Comparison of ENCODE assay signal across 15 cellular contexts in genomic region chr4:26462874-26463273, GRCh38. TPM values are rescaled to one million over a fixed set of nuclear protein-coding genes. Genes with fewer than 3 reads are reported as not detected.
DNase-seq lines count a peak whose midpoint lies in the region; ATAC-seq and TF ChIP-seq lines count a peak whose summit lies in the region.
"Had no signal": no experiment of that assay in that cellular context is flagged by ENCODE, and none has a peak within 500 bp of the region (broad histone marks: within the 10 kb centered on the region; RNA-seq: fewer than 3 reads in every experiment).

No MANE protein-coding gene starts in this region.

- no peaks in the 10 kb centered on the region for H3K36me3 Mint-ChIP-seq in natural killer cell treated with Interleukin-12 subunit alpha and Interleukin-12 subunit beta and Interleukin-15 and Interleukin-18, amount 100 ng/mL, for 72 hours
- H3K36me3 Mint-ChIP-seq in HFFc6 (ENCODE audit: low read depth): no peaks in the 10 kb centered on the region
- H3K36me3 Mint-ChIP-seq: CD4-positive, alpha-beta memory T cell had no signal

- no peak overlapping the region for H3K27ac Mint-ChIP-seq in natural killer cell treated with Interleukin-12 subunit alpha and Interleukin-12 subunit beta and Interleukin-15 and Interleukin-18, amount 100 ng/mL, for 72 hours
- no peak overlapping the region for H3K27ac Mint-ChIP-seq in HFFc6

- peaks cover 32% of the 10 kb centered on the region for H3K4me1 ChIP-seq in osteoblast (ENCODE audit: insufficient read depth, low read length)
- H3K4me1 ChIP-seq: BE2C had no signal

- no peaks in the 10 kb centered on the region for H3K9me3 Mint-ChIP-seq in natural killer cell treated with Interleukin-12 subunit alpha and Interleukin-12 subunit beta and Interleukin-15 and Interleukin-18, amount 100 ng/mL, for 72 hours
- H3K9me3 Mint-ChIP-seq in HFFc6: peaks cover 14% of the 10 kb centered on the region; the same call in 1 of the 2 replicates

- H3K36me3 ChIP-seq in MG63 (no peaks in the 10 kb centered on the region), osteoblast (ENCODE audit: insufficient read depth, low read length) (no peaks in the 10 kb centered on the region)
- H3K36me3 ChIP-seq: BE2C had no signal

- peaks cover 0 to 3% of the 10 kb centered on the region in 2 donors for H3K4me1 Mint-ChIP-seq in natural killer cell treated with Interleukin-12 subunit alpha and Interleukin-12 subunit beta and Interleukin-15 and Interleukin-18, amount 100 ng/mL, for 72 hours (ENCODE audit: low read depth in 2 of 2)
- H3K4me1 Mint-ChIP-seq in HFFc6 (ENCODE audit: low read depth): peaks cover 13% of the 10 kb centered on the region

- H3K4me3 ChIP-seq in MG63 (no peak overlapping the region), osteoblast (ENCODE audit: insufficient read depth, low read length) (no peak overlapping the region)

- peaks cover 5 to 17% of the 10 kb centered on the region in 2 donors for H3K27me3 Mint-ChIP-seq in natural killer cell treated with Interleukin-12 subunit alpha and Interleukin-12 subunit beta and Interleukin-15 and Interleukin-18, amount 100 ng/mL, for 72 hours
- H3K27me3 Mint-ChIP-seq in HFFc6 (ENCODE audit: insufficient read depth): peaks cover 22% of the 10 kb centered on the region

- ATAC-seq in natural killer cell treated with Interleukin-12 subunit alpha and Interleukin-12 subunit beta and Interleukin-15 and Interleukin-18, amount 100 ng/mL, for 72 hours: no peak

- no peak overlapping the region for H3K4me3 Mint-ChIP-seq in natural killer cell treated with Interleukin-12 subunit alpha and Interleukin-12 subunit beta and Interleukin-15 and Interleukin-18, amount 100 ng/mL, for 72 hours
- H3K4me3 Mint-ChIP-seq in HFFc6: no peak overlapping the region
- H3K4me3 Mint-ChIP-seq: CD4-positive, alpha-beta memory T cell had no signal

- DNase-seq in MG63 (peak; percentile 82), islet precursor cell (peak; percentile 5), osteoblast (ENCODE audit: insufficient read length, low spot score, missing footprints) (peak; percentile 72), stromal cell of bone marrow (ENCODE audit: low read depth) (peak; percentile 48), putamen (ENCODE audit: low spot score) (no peak), HFFc6 (no peak)
- no peak for DNase-seq in natural killer cell treated with Interleukin-12 subunit alpha and Interleukin-12 subunit beta and Interleukin-15 and Interleukin-18, amount 100 ng/mL, for 72 hours (ENCODE audit: low spot score)
- DNase-seq: BE2C; CD4-positive, alpha-beta memory T cell; DMS153; DND-41; GDM1; HCEC 1CT had no signal

- H3K4me2 ChIP-seq in osteoblast (ENCODE audit: insufficient read depth, low read length): no peak overlapping the region

- no peak overlapping the region for H3K27ac ChIP-seq in osteoblast (ENCODE audit: low read depth, low read length)
- H3K27ac ChIP-seq: C4-2B had no signal

- H3K27me3 ChIP-seq in MG63 (no peaks in the 10 kb centered on the region), osteoblast (ENCODE audit: insufficient read depth, low read length) (no peaks in the 10 kb centered on the region)
- H3K27me3 ChIP-seq: BE2C had no signal

- peaks cover 7% of the 10 kb centered on the region; the same call in 1 of the 2 replicates for H3K9me3 ChIP-seq in MG63
- peaks cover 4% of the 10 kb centered on the region for H3K9me3 ChIP-seq in osteoblast (ENCODE audit: low read depth, low read length)
- H3K9me3 ChIP-seq: BE2C had no signal

- no peaks in the 10 kb centered on the region for H3K79me2 ChIP-seq in osteoblast (ENCODE audit: insufficient read depth, low read length)

- TF ChIP-seq CTCF in osteoblast (IDR thresholded peaks at IDR 0.05; ENCODE audit: extremely low read depth, low read depth, low read length) (no peak), HFFc6 (IDR thresholded peaks at IDR 0.05) (no peak)

- H2AFZ ChIP-seq in osteoblast (ENCODE audit: low read length): no peak overlapping the region

- H4K20me1 ChIP-seq in osteoblast (ENCODE audit: insufficient read depth, low read length): no peaks in the 10 kb centered on the region

RNA-seq across cellular contexts. Expression of gene CCKAR, which starts 27.4 kb away (rescaled TPM):
- 16.8 and 28.2 TPM in 2 replicates for total RNA-seq in MG63 (2014; rRNA removed; shearing (Covaris generic); ENCODE audit: low replicate concordance)
- total RNA-seq in osteoblast: 0.59 and 2.5 TPM in 2 replicates
- not detected for total RNA-seq in natural killer cell treated with Interleukin-12 subunit alpha and Interleukin-12 subunit beta and Interleukin-15 and Interleukin-18, amount 100 ng/mL, for 72 hours
- total RNA-seq in HFFc6 (2021; fragmentation: NEBNext Ultra II Directional; extraction: Animal tissue kit (Norgen Biotek cat#: 25700)): not detected
- total RNA-seq: CD4-positive, alpha-beta memory T cell; H4 had no signal

Comparison
In these comparisons a context has a peak if more than half of its experiments do, and no peak if none do; other contexts are left out.
1. DNase-seq: peak in MG63 (single experiment), islet precursor cell (single experiment), osteoblast (single experiment) and stromal cell of bone marrow (single experiment); none in natural killer cell treated with Interleukin-12 subunit alpha and Interleukin-12 subunit beta and Interleukin-15 and Interleukin-18, amount 100 ng/mL, for 72 hours (single experiment), putamen (single experiment) and HFFc6 (single experiment).